25 cellular contexts compared by ENCODE assay signal in the genomic region with DNA sequence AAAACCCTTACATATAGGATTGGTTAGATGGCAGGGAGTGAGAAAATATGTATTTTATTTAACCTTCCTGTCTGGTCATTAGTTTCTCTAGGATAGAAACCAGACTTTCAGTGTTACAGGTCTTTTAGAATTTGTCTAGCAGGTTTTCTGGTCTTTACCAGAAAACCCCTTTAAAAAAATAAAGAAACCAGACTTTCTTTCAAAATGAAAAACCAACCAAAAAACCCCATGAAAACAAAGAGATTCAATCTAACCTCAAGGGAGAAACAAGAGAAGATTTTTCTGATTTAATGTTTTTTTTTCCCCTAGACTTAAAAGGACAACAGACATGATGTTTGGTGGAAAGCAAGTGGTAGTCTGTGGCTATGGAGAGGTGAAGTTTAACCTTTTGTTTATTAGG. TPM values are rescaled to one million over a fixed set of nuclear protein-coding genes. Genes with fewer than 3 reads are reported as not detected.
DNase-seq lines count a peak whose midpoint lies in the region; ATAC-seq and TF ChIP-seq lines count a peak whose summit lies in the region.
"Had no signal": no experiment of that assay in that cellular context is flagged by ENCODE, and none has a peak within 500 bp of the region (broad histone marks: within the 10 kb centered on the region; RNA-seq: fewer than 3 reads in every experiment).

No MANE protein-coding gene starts in this region.

- H3K27ac ChIP-seq in brain microvascular endothelial cell = no peak overlapping the region
- H3K27ac ChIP-seq: HL-60 had no signal

- H3K9me3 Mint-ChIP-seq in activated CD4-positive, alpha-beta T cell treated with anti-CD3 and anti-CD28 coated beads, Interleukin-2, amount 10 ng/mL, durations not matched to agents 24 days and 14 days = peaks cover 5% of the 10 kb centered on the region
- H3K9me3 Mint-ChIP-seq in stimulated activated naive CD8-positive, alpha-beta T cell treated with anti-CD3 and anti-CD28 coated beads, Interleukin-15, Interleukin-2, amounts not matched to agents 100 ng/mL and 50 ng/mL, for 24 hours = no peaks in the 10 kb centered on the region
- no peaks in the 10 kb centered on the region for H3K9me3 Mint-ChIP-seq in activated T-helper 1 cell treated with anti-CD3 and anti-CD28 coated beads, Interleukin-12 subunit alpha, Interleukin-12 subunit beta, Interleukin-2, Interleukin-4 antibody, amounts not matched to agents 30 ng/mL and 10 ng/mL and 1 ng/mL, durations not matched to agents 14 hours and 24 hours and 36 hours
- H3K9me3 Mint-ChIP-seq: IgD-negative memory B cell had no signal

- H3K4me3 ChIP-seq in brain microvascular endothelial cell (ENCODE audit: low read depth, low read length) = no peak overlapping the region

- H3K36me3 Mint-ChIP-seq in activated CD4-positive, alpha-beta T cell treated with anti-CD3 and anti-CD28 coated beads, Interleukin-2, amount 10 ng/mL, durations not matched to agents 24 days and 14 days (ENCODE audit: low read depth) = peaks cover 27% of the 10 kb centered on the region
- peaks cover 43% of the 10 kb centered on the region for H3K36me3 Mint-ChIP-seq in stimulated activated naive CD8-positive, alpha-beta T cell treated with anti-CD3 and anti-CD28 coated beads, Interleukin-15, Interleukin-2, amounts not matched to agents 100 ng/mL and 50 ng/mL, for 24 hours (ENCODE audit: low read depth)
- H3K36me3 Mint-ChIP-seq in activated T-helper 1 cell treated with anti-CD3 and anti-CD28 coated beads, Interleukin-12 subunit alpha, Interleukin-12 subunit beta, Interleukin-2, Interleukin-4 antibody, amounts not matched to agents 30 ng/mL and 10 ng/mL and 1 ng/mL, durations not matched to agents 14 hours and 24 hours and 36 hours (ENCODE audit: low read depth) = peaks cover 29% of the 10 kb centered on the region

- intact Hi-C loops in activated CD4-positive, alpha-beta T cell treated with anti-CD3 and anti-CD28 coated beads, Interleukin-2, amount 10 ng/mL, durations not matched to agents 24 days and 14 days (cut with micrococcal nuclease) = loop anchor here (1.0 to 2.0 kb wide), 3 partner anchors 29 to 37 kb away; a partner anchor contains a TSS
- intact Hi-C loops in activated T-helper 1 cell treated with anti-CD3 and anti-CD28 coated beads, Interleukin-12 subunit alpha, Interleukin-12 subunit beta, Interleukin-2, Interleukin-4 antibody, amounts not matched to agents 30 ng/mL and 10 ng/mL and 1 ng/mL, durations not matched to agents 14 hours and 24 hours and 36 hours (cut with micrococcal nuclease) = loop anchor here (1.0 to 2.0 kb wide), 2 partner anchors 19 to 61 kb away; no protein-coding TSS in a partner anchor

- H3K36me3 ChIP-seq in brain microvascular endothelial cell (replicated peaks) = no peaks in the 10 kb centered on the region

- H3K27me3 Mint-ChIP-seq in activated CD4-positive, alpha-beta T cell treated with anti-CD3 and anti-CD28 coated beads, Interleukin-2, amount 10 ng/mL, durations not matched to agents 24 days and 14 days = no peaks in the 10 kb centered on the region
- H3K27me3 Mint-ChIP-seq in stimulated activated naive CD8-positive, alpha-beta T cell treated with anti-CD3 and anti-CD28 coated beads, Interleukin-15, Interleukin-2, amounts not matched to agents 100 ng/mL and 50 ng/mL, for 24 hours = no peaks in the 10 kb centered on the region
- H3K27me3 Mint-ChIP-seq in activated T-helper 1 cell treated with anti-CD3 and anti-CD28 coated beads, Interleukin-12 subunit alpha, Interleukin-12 subunit beta, Interleukin-2, Interleukin-4 antibody, amounts not matched to agents 30 ng/mL and 10 ng/mL and 1 ng/mL, durations not matched to agents 14 hours and 24 hours and 36 hours (ENCODE audit: insufficient read depth) = no peaks in the 10 kb centered on the region
- H3K27me3 Mint-ChIP-seq: IgD-negative memory B cell had no signal

- no peaks in the 10 kb centered on the region for H3K27me3 ChIP-seq in brain microvascular endothelial cell (replicated peaks)

- no peak for TF ChIP-seq CTCF in brain microvascular endothelial cell (IDR thresholded peaks at IDR 0.05; ENCODE audit: low read depth, low read length, missing control alignments)

- H3K4me3 Mint-ChIP-seq in activated CD4-positive, alpha-beta T cell treated with anti-CD3 and anti-CD28 coated beads, Interleukin-2, amount 10 ng/mL, durations not matched to agents 24 days and 14 days = no peak overlapping the region
- no peak overlapping the region for H3K4me3 Mint-ChIP-seq in stimulated activated naive CD8-positive, alpha-beta T cell treated with anti-CD3 and anti-CD28 coated beads, Interleukin-15, Interleukin-2, amounts not matched to agents 100 ng/mL and 50 ng/mL, for 24 hours
- no peak overlapping the region for H3K4me3 Mint-ChIP-seq in activated T-helper 1 cell treated with anti-CD3 and anti-CD28 coated beads, Interleukin-12 subunit alpha, Interleukin-12 subunit beta, Interleukin-2, Interleukin-4 antibody, amounts not matched to agents 30 ng/mL and 10 ng/mL and 1 ng/mL, durations not matched to agents 14 hours and 24 hours and 36 hours
- H3K4me3 Mint-ChIP-seq: IgD-negative memory B cell had no signal

- in situ Hi-C loops in brain microvascular endothelial cell (cut with HindIII; ENCODE audit: low pct_ligation_motif_present, low sequenced_read_pairs) = no loop called here

- DNase-seq in activated CD4-positive, alpha-beta T cell treated with anti-CD3 and anti-CD28 coated beads, Interleukin-2, amount 10 ng/mL, durations not matched to agents 24 days and 14 days = no peak
- DNase-seq in activated CD4-positive, alpha-beta T cell treated with anti-CD3 and anti-CD28 coated beads for 48 hours = no peak
- no peak for DNase-seq in stimulated activated naive CD8-positive, alpha-beta T cell treated with anti-CD3 and anti-CD28 coated beads, Interleukin-15, Interleukin-2, amounts not matched to agents 100 U/mL and 50 U/mL, for 24 hours
- DNase-seq in activated T-helper 1 cell treated with anti-CD3 and anti-CD28 coated beads, Interleukin-12 subunit alpha, Interleukin-12 subunit beta, Interleukin-2, Interleukin-4 antibody, amounts not matched to agents 30 ng/mL and 10 ng/mL and 1 ng/mL, durations not matched to agents 14 hours and 24 hours and 36 hours (ENCODE audit: low spot score) = no peak
- no peak for DNase-seq in brain microvascular endothelial cell
- no peak for DNase-seq in stimulated activated CD4-positive, alpha-beta T cell treated with anti-CD3 and anti-CD28 coated beads, Interleukin-15, amount 100 ng/mL, for 24 hours
- DNase-seq: Calu3, DMS79 treated with DMSO at 0.1 percent for 48 hours, GF-D8, Kasumi-1, MV-4-11, NCI-H1105, NCI-H146, NCI-H1930, NCI-H2107, NCI-H446, NCI-H524 treated with DMSO at 0.1 percent for 48 hours, NCI-H774, SK-N-SH had no signal

- H3K27ac Mint-ChIP-seq in activated CD4-positive, alpha-beta T cell treated with anti-CD3 and anti-CD28 coated beads, Interleukin-2, amount 10 ng/mL, durations not matched to agents 24 days and 14 days = peak overlapping the region; percentile 56
- peak overlapping the region; percentile 17 for H3K27ac Mint-ChIP-seq in stimulated activated naive CD8-positive, alpha-beta T cell treated with anti-CD3 and anti-CD28 coated beads, Interleukin-15, Interleukin-2, amounts not matched to agents 100 ng/mL and 50 ng/mL, for 24 hours
- peak overlapping the region; percentile 49 for H3K27ac Mint-ChIP-seq in activated T-helper 1 cell treated with anti-CD3 and anti-CD28 coated beads, Interleukin-12 subunit alpha, Interleukin-12 subunit beta, Interleukin-2, Interleukin-4 antibody, amounts not matched to agents 30 ng/mL and 10 ng/mL and 1 ng/mL, durations not matched to agents 14 hours and 24 hours and 36 hours
- H3K27ac Mint-ChIP-seq: IgD-negative memory B cell had no signal

- ATAC-seq in stimulated activated naive CD8-positive, alpha-beta T cell treated with anti-CD3 and anti-CD28 coated beads, Interleukin-15, Interleukin-2, amounts not matched to agents 100 U/mL and 50 U/mL, for 24 hours = no peak
- ATAC-seq in GM21619 (IDR thresholded peaks at IDR 0.05; ENCODE audit: unreplicated experiment) = no peak
- ATAC-seq: HCT116, PC-3 had no signal

- peaks cover 20% of the 10 kb centered on the region for H3K4me1 Mint-ChIP-seq in activated CD4-positive, alpha-beta T cell treated with anti-CD3 and anti-CD28 coated beads, Interleukin-2, amount 10 ng/mL, durations not matched to agents 24 days and 14 days
- peaks cover 16% of the 10 kb centered on the region for H3K4me1 Mint-ChIP-seq in stimulated activated naive CD8-positive, alpha-beta T cell treated with anti-CD3 and anti-CD28 coated beads, Interleukin-15, Interleukin-2, amounts not matched to agents 100 ng/mL and 50 ng/mL, for 24 hours (ENCODE audit: low read depth)
- peaks cover 44% of the 10 kb centered on the region for H3K4me1 Mint-ChIP-seq in activated T-helper 1 cell treated with anti-CD3 and anti-CD28 coated beads, Interleukin-12 subunit alpha, Interleukin-12 subunit beta, Interleukin-2, Interleukin-4 antibody, amounts not matched to agents 30 ng/mL and 10 ng/mL and 1 ng/mL, durations not matched to agents 14 hours and 24 hours and 36 hours (ENCODE audit: low read depth)
- H3K4me1 Mint-ChIP-seq: IgD-negative memory B cell had no signal

RNA-seq across cellular contexts. Expression of a gene that starts 28.7 kb away (rescaled TPM):
- total RNA-seq in activated CD4-positive, alpha-beta T cell treated with anti-CD3 and anti-CD28 coated beads, Interleukin-2, amount 10 ng/mL, durations not matched to agents 24 days and 14 days = 86.6 and 89.6 TPM in 2 replicates
- total RNA-seq in activated T-helper 1 cell treated with anti-CD3 and anti-CD28 coated beads, Interleukin-12 subunit alpha, Interleukin-12 subunit beta, Interleukin-2, Interleukin-4 antibody, amounts not matched to agents 30 ng/mL and 10 ng/mL and 1 ng/mL, durations not matched to agents 14 hours and 24 hours and 36 hours = 74.0 and 79.4 TPM in 2 replicates
